In genomic region chr10:21614000-21614399, GRCh38 we compare ENCODE assay signal across 19 cellular contexts.
DNase-seq lines count a peak whose midpoint lies in the region; ATAC-seq and TF ChIP-seq lines count a peak whose summit lies in the region.
"Had no signal": no experiment of that assay in that cellular context is flagged by ENCODE, and none has a peak within 500 bp of the region (broad histone marks: within the 10 kb centered on the region; RNA-seq: fewer than 3 reads in every experiment).

No MANE protein-coding gene starts in this region.

- H2BK15ac ChIP-seq in mesendoderm (replicated peaks; ENCODE audit: low read depth): no peak overlapping the region

- POLR2A ChIA-PET in activated CD4-positive, alpha-beta memory T cell treated with anti-CD3 and anti-CD28 coated beads for 36 hours (lab: Charles Lee): no interaction called here

- no peak overlapping the region for H4K8ac ChIP-seq in mesendoderm (ENCODE audit: low read depth, low read length)

- no peak overlapping the region for H3K56ac ChIP-seq in mesendoderm (ENCODE audit: low read length)

- no peaks in the 10 kb centered on the region for H3K36me3 ChIP-seq in GM23338 (ENCODE audit: insufficient read depth)
- H3K36me3 ChIP-seq in mesendoderm (ENCODE audit: control insufficient read depth, insufficient read depth, low read length): no peaks in the 10 kb centered on the region

- H3K27ac ChIP-seq in GM23338 (ENCODE audit: low read depth) (0 out of 2 replicates have a peak overlapping the region, but pooled peaks have one; percentile 9), mesendoderm (ENCODE audit: low read depth, low read length) (no peak overlapping the region)
- H3K27ac ChIP-seq: A549; BLaER1 treated with 17β-estradiol and CSF1 and Interleukin-3, amounts not matched to agents 10 nM and 100 nM; KMS-11 had no signal

- H3K4me3 Mint-ChIP-seq in activated T-cell treated with anti-CD3 and anti-CD28 coated beads, Interleukin-2, amount 50 U/mL, for 24 hours: no peak overlapping the region
- no peak overlapping the region for H3K4me3 Mint-ChIP-seq in activated T-cell treated with anti-CD3 and anti-CD28 coated beads, Interleukin-2, amount 50 U/mL, for 4 hours
- H3K4me3 Mint-ChIP-seq in GM23338: no peak overlapping the region
- no peak overlapping the region for H3K4me3 Mint-ChIP-seq in activated CD4-positive, alpha-beta memory T cell treated with anti-CD3 and anti-CD28 coated beads for 36 hours
- H3K4me3 Mint-ChIP-seq in stimulated activated memory B cell treated with anti-CD40 and anti-IgM and Interleukin-4, amounts not matched to agents 10 μg/mL and 1 μg/mL and 100 μg/mL, for 72 hours: no peak overlapping the region

- H3K79me2 ChIP-seq in GM23338 (replicated peaks; ENCODE audit: insufficient read depth) (peaks cover 21% of the 10 kb centered on the region), mesendoderm (ENCODE audit: control insufficient read depth, insufficient read depth, low read length) (peaks cover 7% of the 10 kb centered on the region)

- no peak overlapping the region for H2AFZ ChIP-seq in GM23338

- TF ChIP-seq CTCF in GM23338 (conservative IDR thresholded peaks at IDR 0.05; ENCODE audit: low read depth in 2 of 2): no peak

- WGBS in mesendoderm (ENCODE audit: extremely low coverage, insufficient coverage, low lambda C conversion rate): no CpG with 5 or more reads among the region's 3 CpGs

- H2BK120ac ChIP-seq in mesendoderm (ENCODE audit: low read depth, low read length): no peak overlapping the region

- H3K18ac ChIP-seq in mesendoderm (ENCODE audit: low read length): peak overlapping the region; percentile 25

- H3K9ac ChIP-seq in mesendoderm (ENCODE audit: low read length): no peak overlapping the region
- H3K9ac ChIP-seq: BLaER1 treated with 17β-estradiol and CSF1 and Interleukin-3, amounts not matched to agents 10 nM and 100 nM; KMS-11 had no signal

- intact Hi-C loops in activated CD4-positive, alpha-beta memory T cell treated with anti-CD3 and anti-CD28 coated beads for 36 hours (cut with micrococcal nuclease): loop anchor here (1.0 kb wide), 1 partner anchor 33 kb away; no protein-coding TSS in a partner anchor

- H3F3A ChIP-seq in GM23338 (replicated peaks; ENCODE audit: low read depth): no peaks in the 10 kb centered on the region

- CTCF ChIA-PET in activated CD4-positive, alpha-beta memory T cell treated with anti-CD3 and anti-CD28 coated beads for 36 hours (lab: Charles Lee): no interaction called here

- H4K20me1 ChIP-seq in GM23338 (replicated peaks; ENCODE audit: insufficient read depth): no peaks in the 10 kb centered on the region; the same call in 1 of the 2 replicates

- peaks cover 5% of the 10 kb centered on the region for H3K79me1 ChIP-seq in mesendoderm (ENCODE audit: low read length)

- H3K27me3 ChIP-seq in GM23338 (ENCODE audit: insufficient read depth) (no peaks in the 10 kb centered on the region), mesendoderm (ENCODE audit: insufficient read depth, low read length, poor library complexity) (no peaks in the 10 kb centered on the region)
- H3K27me3 ChIP-seq: BLaER1 treated with 17β-estradiol and CSF1 and Interleukin-3, amounts not matched to agents 10 nM and 100 nM had no signal

- H3K4ac ChIP-seq in mesendoderm (ENCODE audit: low read depth, low read length): no peak overlapping the region

- H3K4me1 Mint-ChIP-seq in activated T-cell treated with anti-CD3 and anti-CD28 coated beads, Interleukin-2, amount 50 U/mL, for 24 hours (ENCODE audit: low read depth): peaks cover 33% of the 10 kb centered on the region
- peaks cover 30% of the 10 kb centered on the region for H3K4me1 Mint-ChIP-seq in activated T-cell treated with anti-CD3 and anti-CD28 coated beads, Interleukin-2, amount 50 U/mL, for 4 hours (ENCODE audit: low read depth)
- peaks cover 14% of the 10 kb centered on the region for H3K4me1 Mint-ChIP-seq in GM23338
- H3K4me1 Mint-ChIP-seq in activated CD4-positive, alpha-beta memory T cell treated with anti-CD3 and anti-CD28 coated beads for 36 hours (ENCODE audit: low read depth): peaks cover 30% of the 10 kb centered on the region
- H3K4me1 Mint-ChIP-seq in stimulated activated memory B cell treated with anti-CD40 and anti-IgM and Interleukin-4, amounts not matched to agents 10 μg/mL and 1 μg/mL and 100 μg/mL, for 72 hours: peaks cover 17% of the 10 kb centered on the region

- ATAC-seq in activated T-cell treated with anti-CD3 and anti-CD28 coated beads, Interleukin-2, amount 50 U/mL, for 4 hours: no peak
- peak; percentile 44 for ATAC-seq in GM23338
- ATAC-seq in HG03457 (IDR thresholded peaks at IDR 0.05; ENCODE audit: unreplicated experiment): no peak
- ATAC-seq in stimulated activated memory B cell treated with anti-CD40 and anti-IgM and Interleukin-4, amounts not matched to agents 10 μg/mL and 1 μg/mL and 100 μg/mL, for 72 hours: no peak
- ATAC-seq: A549 had no signal

- H3K4me1 ChIP-seq in GM23338 (ENCODE audit: insufficient read depth) (no peaks in the 10 kb centered on the region), mesendoderm (ENCODE audit: control insufficient read depth, low read depth, low read length) (no peaks in the 10 kb centered on the region)
- H3K4me1 ChIP-seq: A549; BLaER1 treated with 17β-estradiol and CSF1 and Interleukin-3, amounts not matched to agents 10 nM and 100 nM had no signal

- H2AK5ac ChIP-seq in mesendoderm (ENCODE audit: low read length): no peak overlapping the region

- no peak for DNase-seq in activated T-cell treated with anti-CD3 and anti-CD28 coated beads, Interleukin-2, amount 50 U/mL, for 24 hours
- DNase-seq in activated T-cell treated with anti-CD3 and anti-CD28 coated beads, Interleukin-2, amount 50 U/mL, for 4 hours: no peak
- DNase-seq in GM23338 (ENCODE audit: low spot score) (peak; percentile 22), mesendoderm (no peak)
- no peak for DNase-seq in activated CD4-positive, alpha-beta memory T cell treated with anti-CD3 and anti-CD28 coated beads for 36 hours
- DNase-seq in stimulated activated naive CD4-positive, alpha-beta T cell (lab: John Stamatoyannopoulos, UW): no peak
- DNase-seq: COR-L47, DMS153, EL, GOT3, NCI-H1048, NCI-H1694, NCI-H226, NCI-H524 treated with DMSO at 0.1 percent for 48 hours had no signal

- no peak overlapping the region for H2BK5ac ChIP-seq in mesendoderm (ENCODE audit: low read length)

- H3K27ac Mint-ChIP-seq in activated T-cell treated with anti-CD3 and anti-CD28 coated beads, Interleukin-2, amount 50 U/mL, for 24 hours: peak overlapping the region; percentile 77
- H3K27ac Mint-ChIP-seq in GM23338: no peak overlapping the region
- H3K27ac Mint-ChIP-seq in activated CD4-positive, alpha-beta memory T cell treated with anti-CD3 and anti-CD28 coated beads for 36 hours: peak overlapping the region; percentile 40
- no peak overlapping the region for H3K27ac Mint-ChIP-seq in stimulated activated memory B cell treated with anti-CD40 and anti-IgM and Interleukin-4, amounts not matched to agents 10 μg/mL and 1 μg/mL and 100 μg/mL, for 72 hours

- no peak overlapping the region for H3K23ac ChIP-seq in mesendoderm (ENCODE audit: low read length)

- no peaks in the 10 kb centered on the region for H3K9me3 Mint-ChIP-seq in activated T-cell treated with anti-CD3 and anti-CD28 coated beads, Interleukin-2, amount 50 U/mL, for 24 hours
- peaks cover 2% of the 10 kb centered on the region for H3K9me3 Mint-ChIP-seq in activated T-cell treated with anti-CD3 and anti-CD28 coated beads, Interleukin-2, amount 50 U/mL, for 4 hours
- H3K9me3 Mint-ChIP-seq in GM23338: peaks cover 1% of the 10 kb centered on the region
- peaks cover under 1% of the 10 kb centered on the region for H3K9me3 Mint-ChIP-seq in activated CD4-positive, alpha-beta memory T cell treated with anti-CD3 and anti-CD28 coated beads for 36 hours
- H3K9me3 Mint-ChIP-seq in stimulated activated memory B cell treated with anti-CD40 and anti-IgM and Interleukin-4, amounts not matched to agents 10 μg/mL and 1 μg/mL and 100 μg/mL, for 72 hours: peaks cover 1% of the 10 kb centered on the region

- peaks cover 58% of the 10 kb centered on the region for H3K36me3 Mint-ChIP-seq in activated T-cell treated with anti-CD3 and anti-CD28 coated beads, Interleukin-2, amount 50 U/mL, for 24 hours (ENCODE audit: low read depth)
- H3K36me3 Mint-ChIP-seq in activated T-cell treated with anti-CD3 and anti-CD28 coated beads, Interleukin-2, amount 50 U/mL, for 4 hours (ENCODE audit: insufficient read depth): peaks cover 32% of the 10 kb centered on the region
- peaks cover 17% of the 10 kb centered on the region for H3K36me3 Mint-ChIP-seq in GM23338 (ENCODE audit: low read depth)
- peaks cover 21% of the 10 kb centered on the region for H3K36me3 Mint-ChIP-seq in activated CD4-positive, alpha-beta memory T cell treated with anti-CD3 and anti-CD28 coated beads for 36 hours
- peaks cover 31% of the 10 kb centered on the region for H3K36me3 Mint-ChIP-seq in stimulated activated memory B cell treated with anti-CD40 and anti-IgM and Interleukin-4, amounts not matched to agents 10 μg/mL and 1 μg/mL and 100 μg/mL, for 72 hours

- H3K4me3 ChIP-seq in GM23338: no peak overlapping the region
- no peak overlapping the region for H3K4me3 ChIP-seq in mesendoderm (ENCODE audit: low read length)
- H3K4me3 ChIP-seq: A549; BLaER1 treated with 17β-estradiol and CSF1 and Interleukin-3, amounts not matched to agents 10 nM and 100 nM had no signal

- H4K5ac ChIP-seq in mesendoderm (ENCODE audit: low read length): no peak overlapping the region

- H3K9me2 ChIP-seq in GM23338 (ENCODE audit: insufficient read depth): no peaks in the 10 kb centered on the region

- H3K27me3 Mint-ChIP-seq in activated T-cell treated with anti-CD3 and anti-CD28 coated beads, Interleukin-2, amount 50 U/mL, for 24 hours: no peaks in the 10 kb centered on the region
- H3K27me3 Mint-ChIP-seq in activated T-cell treated with anti-CD3 and anti-CD28 coated beads, Interleukin-2, amount 50 U/mL, for 4 hours (ENCODE audit: low read depth): no peaks in the 10 kb centered on the region
- peaks cover 3% of the 10 kb centered on the region for H3K27me3 Mint-ChIP-seq in GM23338 (ENCODE audit: insufficient read depth, low read depth, poor library complexity)
- no peaks in the 10 kb centered on the region for H3K27me3 Mint-ChIP-seq in activated CD4-positive, alpha-beta memory T cell treated with anti-CD3 and anti-CD28 coated beads for 36 hours
- no peaks in the 10 kb centered on the region for H3K27me3 Mint-ChIP-seq in stimulated activated memory B cell treated with anti-CD40 and anti-IgM and Interleukin-4, amounts not matched to agents 10 μg/mL and 1 μg/mL and 100 μg/mL, for 72 hours

- H3K4me2 ChIP-seq in GM23338 (no peak overlapping the region), mesendoderm (ENCODE audit: low read length) (no peak overlapping the region)
- H3K4me2 ChIP-seq: A549; BLaER1 treated with 17β-estradiol and CSF1 and Interleukin-3, amounts not matched to agents 10 nM and 100 nM; KMS-11 had no signal

TF ChIP-seq in GM23338, 12 proteins besides CTCF, POLR2A, EP300 and RAD21 (continues in another document):
- no peak for TF ChIP-seq JUNB (IDR thresholded peaks at IDR 0.05; ENCODE audit: unreplicated experiment)

Comparison
In these comparisons a context has a peak if more than half of its experiments do, and no peak if none do; other contexts are left out.
1. H3K27ac Mint-ChIP-seq: peak in activated T-cell treated with anti-CD3 and anti-CD28 coated beads, Interleukin-2, amount 50 U/mL, for 24 hours (single experiment) and activated CD4-positive, alpha-beta memory T cell treated with anti-CD3 and anti-CD28 coated beads for 36 hours (single experiment); none in GM23338 (single experiment) and stimulated activated memory B cell treated with anti-CD40 and anti-IgM and Interleukin-4, amounts not matched to agents 10 μg/mL and 1 μg/mL and 100 μg/mL, for 72 hours (single experiment).